Comparison of ENCODE assay signal across 7 cellular contexts in the genomic region with DNA sequence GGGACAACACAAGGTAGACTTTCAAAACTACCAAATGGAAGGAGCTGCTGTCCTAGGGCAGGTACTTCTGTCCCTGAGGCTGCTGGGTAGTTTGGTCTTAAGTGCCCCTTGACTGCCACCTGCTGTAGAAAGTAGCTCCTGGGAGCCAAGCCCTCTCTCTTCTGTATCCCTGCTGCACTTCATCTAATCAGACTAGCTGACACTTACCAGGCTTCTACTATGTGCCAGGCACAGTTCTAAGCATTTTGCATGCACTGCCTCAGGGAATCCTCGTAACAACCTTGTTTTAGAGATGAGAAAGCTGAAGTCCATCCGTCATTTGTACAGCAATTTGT. TPM values are rescaled to one million over a fixed set of nuclear protein-coding genes. Genes with fewer than 3 reads are reported as not detected.
DNase-seq lines count a peak whose midpoint lies in the region; ATAC-seq and TF ChIP-seq lines count a peak whose summit lies in the region.

No MANE protein-coding gene starts in this region.

- no peak overlapping the region for H2AK5ac ChIP-seq in trophoblast cell (ENCODE audit: low read length)

- no peak overlapping the region for H2AFZ ChIP-seq in trophoblast cell (ENCODE audit: insufficient read depth, low read length, poor library complexity)

- H3K23ac ChIP-seq in trophoblast cell (ENCODE audit: low read length): no peak overlapping the region

- no peak for ATAC-seq in HG02571 (IDR thresholded peaks at IDR 0.05; ENCODE audit: unreplicated experiment)

- no peak overlapping the region for H2BK120ac ChIP-seq in trophoblast cell (ENCODE audit: insufficient read depth, low read length, poor library complexity)

- no CpG with 5 or more reads among the region's 2 CpGs for WGBS in trophoblast cell (ENCODE audit: extremely low coverage, insufficient coverage, insufficient read length)

- H3K79me2 ChIP-seq in trophoblast cell (ENCODE audit: control insufficient read depth, insufficient read depth, low read length, poor library complexity): peaks cover 3% of the 10 kb centered on the region

- H3K9ac ChIP-seq in trophoblast cell (ENCODE audit: low read length): no peak overlapping the region

- H3K36me3 Mint-ChIP-seq in osteocyte (ENCODE audit: unreplicated experiment): peaks cover 24% of the 10 kb centered on the region

- no peak overlapping the region for H4K8ac ChIP-seq in trophoblast cell (ENCODE audit: low read depth, low read length)

- H3K9me3 Mint-ChIP-seq in osteocyte (ENCODE audit: unreplicated experiment): no peaks in the 10 kb centered on the region

- H3K79me1 ChIP-seq in trophoblast cell (ENCODE audit: low read length): peaks cover 11% of the 10 kb centered on the region

- peak; percentile 47 for TF ChIP-seq CTCF in osteocyte (IDR thresholded peaks at IDR 0.05)

- no peak overlapping the region for H3K18ac ChIP-seq in trophoblast cell (ENCODE audit: low read length)

- H3K14ac ChIP-seq in trophoblast cell (ENCODE audit: low read length): no peak overlapping the region

- H2BK5ac ChIP-seq in trophoblast cell (ENCODE audit: low read depth, low read length, poor library complexity): no peak overlapping the region

- H3K27ac ChIP-seq in trophoblast cell (ENCODE audit: low read depth, low read length): no peak overlapping the region

- DNase-seq in GDM1 (lab: John Stamatoyannopoulos, UW) (peak; percentile 10), SW480 (ENCODE audit: low spot score) (peak; percentile 51), dermis microvascular lymphatic vessel endothelial cell (ENCODE audit: low read depth in 2 of 2) (peak; percentile 9 to 59), osteocyte (ENCODE audit: extremely low spot score, unreplicated experiment) (no peak), trophoblast cell (no peak)
- peak; percentile 77 for DNase-seq in Jurkat, Clone E6-1 (ENCODE audit: low read depth, low spot score)

- no peak overlapping the region for H4K91ac ChIP-seq in trophoblast cell (ENCODE audit: low read depth, low read length)

- no peak overlapping the region for H3K27ac Mint-ChIP-seq in osteocyte (ENCODE audit: unreplicated experiment)

- H4K12ac ChIP-seq in trophoblast cell (ENCODE audit: low read depth, low read length): no peak overlapping the region

- H2BK12ac ChIP-seq in trophoblast cell (ENCODE audit: low read length): no peak overlapping the region

- no peak overlapping the region for H3K4ac ChIP-seq in trophoblast cell (ENCODE audit: low read depth, low read length)

- H3K4me3 ChIP-seq in Jurkat, Clone E6-1 (ENCODE audit: low read length): no peak overlapping the region
- H3K4me3 ChIP-seq in trophoblast cell (ENCODE audit: low read depth, low read length): no peak overlapping the region

- H3K4me2 ChIP-seq in trophoblast cell (ENCODE audit: low read length): no peak overlapping the region

- no peaks in the 10 kb centered on the region for H3K9me3 ChIP-seq in trophoblast cell (ENCODE audit: insufficient read depth, low read depth, low read length)

- H3K27me3 ChIP-seq in trophoblast cell (ENCODE audit: insufficient read depth, low read length): no peaks in the 10 kb centered on the region

- peaks cover 18 to 20% of the 10 kb centered on the region in 2 experiments for H3K4me1 ChIP-seq in trophoblast cell (ENCODE audit: control insufficient read depth in 1 of 2, insufficient read depth in 2 of 2, low read length in 2 of 2)

- peaks cover 10% of the 10 kb centered on the region for H3K4me1 Mint-ChIP-seq in osteocyte (ENCODE audit: unreplicated experiment)

- no peak overlapping the region for H3K4me3 Mint-ChIP-seq in osteocyte (ENCODE audit: unreplicated experiment)

- peaks cover 23 to 41% of the 10 kb centered on the region in 2 experiments for H3K36me3 ChIP-seq in trophoblast cell (ENCODE audit: control insufficient read depth in 1 of 2, insufficient read depth in 2 of 2, low read length in 2 of 2)

- H3K27me3 Mint-ChIP-seq in osteocyte (ENCODE audit: unreplicated experiment): no peaks in the 10 kb centered on the region

RNA-seq across cellular contexts. Expression of a gene that starts 15.9 kb away (rescaled TPM):
- polyA plus RNA-seq in Jurkat, Clone E6-1 (2012; ENCODE audit: insufficient read depth, insufficient read length): 118 TPM
- 25.3 and 28.7 TPM in 2 replicates for total RNA-seq in dermis microvascular lymphatic vessel endothelial cell
- 70.5 and 74.6 TPM in 2 replicates for total RNA-seq in osteocyte
- 84.2 and 87.4 TPM in 2 replicates for polyA plus RNA-seq in trophoblast cell (2013)

RNA-seq across cellular contexts. Expression of a gene that starts 33.2 kb away (rescaled TPM):
- 47.2 TPM for polyA plus RNA-seq in Jurkat, Clone E6-1 (2012; ENCODE audit: insufficient read depth, insufficient read length)
- 15.0 and 18.7 TPM in 2 replicates for total RNA-seq in dermis microvascular lymphatic vessel endothelial cell
- 20.5 and 22.5 TPM in 2 replicates for total RNA-seq in osteocyte
- polyA plus RNA-seq in trophoblast cell (2013): 17.6 and 18.9 TPM in 2 replicates

RNA-seq across cellular contexts. Expression of a gene that starts 38.8 kb away (rescaled TPM):
- polyA plus RNA-seq in Jurkat, Clone E6-1 (2012; ENCODE audit: insufficient read depth, insufficient read length): 33.3 TPM
- 2.4 and 3.1 TPM in 2 replicates for total RNA-seq in dermis microvascular lymphatic vessel endothelial cell
- total RNA-seq in osteocyte: 3.5 and 4.8 TPM in 2 replicates
- 33.5 and 35.1 TPM in 2 replicates for polyA plus RNA-seq in trophoblast cell (2013)

Comparison
In these comparisons a context has a peak if more than half of its experiments do, and no peak if none do; other contexts are left out.
1. DNase-seq: peak in GDM1 (single experiment), Jurkat, Clone E6-1 (single experiment), SW480 (single experiment) and dermis microvascular lymphatic vessel endothelial cell (2 of 2); none in osteocyte (single experiment) and trophoblast cell (0 of 2).